ENCODE assay signal across 11 cellular contexts in the genomic region with DNA sequence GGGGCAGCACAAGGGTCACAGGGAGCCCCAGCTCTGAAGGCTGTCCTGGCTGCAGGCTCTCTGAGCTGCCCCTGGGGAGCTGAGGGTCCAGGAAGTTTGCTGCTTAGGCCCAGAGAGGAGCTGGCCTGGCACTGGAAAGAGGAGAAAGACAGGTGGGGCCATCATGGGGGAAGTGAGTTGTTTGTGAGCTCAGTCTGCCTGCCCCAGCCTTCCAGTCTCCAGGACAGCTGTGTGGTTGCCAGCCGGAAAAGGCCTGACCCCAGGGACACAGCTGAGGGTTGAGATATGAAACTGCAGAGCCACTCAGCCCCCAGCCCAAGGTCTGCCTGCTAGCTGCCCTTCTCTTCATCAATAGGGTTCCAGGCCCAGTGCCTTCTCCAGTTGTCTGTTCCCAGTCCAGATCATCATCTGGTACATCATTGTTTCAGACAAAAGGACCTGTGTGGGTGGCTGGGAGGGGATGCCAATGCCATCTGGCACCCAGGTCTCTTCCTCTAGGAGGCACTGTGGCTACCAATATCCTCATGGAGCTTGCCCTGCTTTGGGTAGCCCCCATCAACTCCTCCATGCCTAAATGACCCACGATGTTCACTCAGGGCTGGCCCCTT. TPM values are rescaled to one million over a fixed set of nuclear protein-coding genes. Genes with fewer than 3 reads are reported as not detected.
DNase-seq lines count a peak whose midpoint lies in the region; ATAC-seq and TF ChIP-seq lines count a peak whose summit lies in the region.
"Had no signal": no experiment of that assay in that cellular context is flagged by ENCODE, and none has a peak within 500 bp of the region (broad histone marks: within the 10 kb centered on the region; RNA-seq: fewer than 3 reads in every experiment).

No MANE protein-coding gene starts in this region.

- H3K4me1 ChIP-seq in OCI-LY7 (ENCODE audit: insufficient read depth, low read length, poor library complexity, severe bottlenecking) = peaks cover 30% of the 10 kb centered on the region

- no peaks in the 10 kb centered on the region for H4K20me1 ChIP-seq in OCI-LY7 (ENCODE audit: insufficient read depth, low read length)

- H2AFZ ChIP-seq in OCI-LY7 (ENCODE audit: low read length) = no peak overlapping the region
- H2AFZ ChIP-seq: PC-9 had no signal

- no peaks in the 10 kb centered on the region for H3K9me3 ChIP-seq in OCI-LY7 (ENCODE audit: low read length)

- no TSS peak for BruUV-seq in OCI-LY7 (replicated peaks; lab: Mats Ljungman, UMichigan)

- no peak for ATAC-seq in activated T-cell treated with anti-CD3 and anti-CD28 coated beads, Interleukin-2, amount 50 U/mL, for 4 hours
- no peak for ATAC-seq in HG03159 (IDR thresholded peaks at IDR 0.05; ENCODE audit: unreplicated experiment)
- no peak for ATAC-seq in GM21576 (IDR thresholded peaks at IDR 0.05; ENCODE audit: unreplicated experiment)

- CTCF ChIA-PET in OCI-LY7 (lab: Charles Lee; ENCODE audit: unreplicated experiment) = interaction anchor here (0.6 to 1.0 kb wide), 2 partner anchors 11 to 118 kb away, joined by 3 to 4 read pairs; a partner anchor contains a TSS

- H3K36me3 Mint-ChIP-seq in activated T-cell treated with anti-CD3 and anti-CD28 coated beads, Interleukin-2, amount 50 U/mL, for 24 hours (ENCODE audit: low read depth) = peaks cover 75% of the 10 kb centered on the region
- H3K36me3 Mint-ChIP-seq in activated T-cell treated with anti-CD3 and anti-CD28 coated beads, Interleukin-2, amount 50 U/mL, for 4 hours (ENCODE audit: insufficient read depth) = peaks cover 24% of the 10 kb centered on the region
- peaks cover 23% of the 10 kb centered on the region for H3K36me3 Mint-ChIP-seq in chondrocyte (ENCODE audit: low read depth)

- no peaks in the 10 kb centered on the region for H3K9me3 Mint-ChIP-seq in activated T-cell treated with anti-CD3 and anti-CD28 coated beads, Interleukin-2, amount 50 U/mL, for 24 hours
- H3K9me3 Mint-ChIP-seq in activated T-cell treated with anti-CD3 and anti-CD28 coated beads, Interleukin-2, amount 50 U/mL, for 4 hours = no peaks in the 10 kb centered on the region
- H3K9me3 Mint-ChIP-seq in chondrocyte (ENCODE audit: low read depth) = no peaks in the 10 kb centered on the region

- H3K4me1 Mint-ChIP-seq in activated T-cell treated with anti-CD3 and anti-CD28 coated beads, Interleukin-2, amount 50 U/mL, for 24 hours (ENCODE audit: low read depth) = peaks cover 33% of the 10 kb centered on the region
- peaks cover 31% of the 10 kb centered on the region for H3K4me1 Mint-ChIP-seq in activated T-cell treated with anti-CD3 and anti-CD28 coated beads, Interleukin-2, amount 50 U/mL, for 4 hours (ENCODE audit: low read depth)
- peaks cover 27% of the 10 kb centered on the region for H3K4me1 Mint-ChIP-seq in chondrocyte (ENCODE audit: low read depth)

- peak overlapping the region; percentile 88 for H3K27ac Mint-ChIP-seq in activated T-cell treated with anti-CD3 and anti-CD28 coated beads, Interleukin-2, amount 50 U/mL, for 24 hours
- H3K27ac Mint-ChIP-seq in chondrocyte (ENCODE audit: unreplicated experiment) = peak overlapping the region; percentile 68

- H3K27me3 Mint-ChIP-seq in activated T-cell treated with anti-CD3 and anti-CD28 coated beads, Interleukin-2, amount 50 U/mL, for 24 hours = no peaks in the 10 kb centered on the region
- H3K27me3 Mint-ChIP-seq in activated T-cell treated with anti-CD3 and anti-CD28 coated beads, Interleukin-2, amount 50 U/mL, for 4 hours (ENCODE audit: low read depth) = no peaks in the 10 kb centered on the region
- H3K27me3 Mint-ChIP-seq in chondrocyte (ENCODE audit: low read depth) = no peaks in the 10 kb centered on the region

- H3K36me3 ChIP-seq in OCI-LY7 (ENCODE audit: insufficient read depth, low read length) = peaks cover 69% of the 10 kb centered on the region

- peak overlapping the region; percentile 55 for H3K27ac ChIP-seq in OCI-LY7 (ENCODE audit: low read depth, low read length, poor library complexity, severe bottlenecking)
- H3K27ac ChIP-seq: PC-9 had no signal

- TF ChIP-seq CTCF in OCI-LY7 (conservative IDR thresholded peaks at IDR 0.05; ENCODE audit: low read length) (peak; percentile 57), chondrocyte (IDR thresholded peaks at IDR 0.05) (peak; percentile 46), retinal pigment epithelial cell (conservative IDR thresholded peaks at IDR 0.05; ENCODE audit: low read depth, low read length) (peak; percentile 25), GM20000 (IDR thresholded peaks at IDR 0.05; ENCODE audit: extremely low read depth, missing control alignments) (no peak)

- no peak overlapping the region for H3K4me3 Mint-ChIP-seq in activated T-cell treated with anti-CD3 and anti-CD28 coated beads, Interleukin-2, amount 50 U/mL, for 24 hours
- H3K4me3 Mint-ChIP-seq in activated T-cell treated with anti-CD3 and anti-CD28 coated beads, Interleukin-2, amount 50 U/mL, for 4 hours = no peak overlapping the region
- H3K4me3 Mint-ChIP-seq in chondrocyte (ENCODE audit: unreplicated experiment) = no peak overlapping the region

- H3K4me2 ChIP-seq in OCI-LY7 (ENCODE audit: low read length) = peak overlapping the region; percentile 60
- H3K4me2 ChIP-seq: PC-9 had no signal

- H3K4me3 ChIP-seq in OCI-LY7 (ENCODE audit: low read depth, low read length, poor library complexity, severe bottlenecking) (peak overlapping the region; percentile 4), retinal pigment epithelial cell (ENCODE audit: low read length) (no peak overlapping the region)
- H3K4me3 ChIP-seq: PC-9 had no signal

- no peaks in the 10 kb centered on the region for H3K9me2 ChIP-seq in OCI-LY7 (ENCODE audit: insufficient read depth, low read length)

- POLR2A ChIA-PET in OCI-LY7 (lab: Charles Lee) = interaction anchor here (0.7 to 1.7 kb wide), 4 partner anchors 11 to 26 kb away, joined by 3 to 4 read pairs (median 4); a partner anchor contains a TSS

- no peak for DNase-seq in activated T-cell treated with anti-CD3 and anti-CD28 coated beads, Interleukin-2, amount 50 U/mL, for 24 hours
- DNase-seq in activated T-cell treated with anti-CD3 and anti-CD28 coated beads, Interleukin-2, amount 50 U/mL, for 4 hours = no peak
- peak; percentile 56 for DNase-seq in OCI-LY7 (ENCODE audit: low spot score)
- DNase-seq in chondrocyte (ENCODE audit: low spot score) = peak; percentile 53
- no peak for DNase-seq in retinal pigment epithelial cell (ENCODE audit: low read depth)
- DNase-seq in GM20000 (ENCODE audit: low spot score) = no peak
- DNase-seq: central memory CD4-positive, alpha-beta T cell; NCI-H2029 treated with DMSO at 0.1 percent for 48 hours; PC-9 had no signal

- intact Hi-C loops in OCI-LY7 (cut with micrococcal nuclease; ENCODE audit: unreplicated experiment) = no loop called here

- peaks cover 24% of the 10 kb centered on the region for H3K79me2 ChIP-seq in OCI-LY7 (ENCODE audit: insufficient read depth, low read depth, low read length)

RNA-seq across cellular contexts. Expression of a gene that starts 4.2 kb away (rescaled TPM):
- total RNA-seq in activated T-cell treated with anti-CD3 and anti-CD28 coated beads, Interleukin-2, amount 50 U/mL, for 4 hours = 100 to 1,000 TPM; 203 to 220 (median 207) TPM
- total RNA-seq in OCI-LY7 (2014; rRNA removed; shearing (Covaris generic)) = 216 and 224 TPM in 2 replicates
- 145 and 169 TPM in 2 replicates for total RNA-seq in OCI-LY7 (2022)
- 77.2 to 79.0 TPM (median 78.6 TPM) in 3 replicates for total RNA-seq in chondrocyte

RNA-seq across cellular contexts. Expression of a gene that starts 11.4 kb away (rescaled TPM):
- total RNA-seq in activated T-cell treated with anti-CD3 and anti-CD28 coated beads, Interleukin-2, amount 50 U/mL, for 4 hours = 1 to 10 TPM; 8.2 to 9.2 (median 8.7) TPM
- 186 and 197 TPM in 2 replicates for total RNA-seq in OCI-LY7 (2014; rRNA removed; shearing (Covaris generic))
- total RNA-seq in OCI-LY7 (2022) = 260 and 268 TPM in 2 replicates
- 4.7 to 7.7 TPM (median 7.5 TPM) in 3 replicates for total RNA-seq in chondrocyte

RNA-seq across cellular contexts. Expression of a gene that starts 23.6 kb away (rescaled TPM):
- 10 to 100 TPM; 18.0 to 22.1 (median 19.0) TPM for total RNA-seq in activated T-cell treated with anti-CD3 and anti-CD28 coated beads, Interleukin-2, amount 50 U/mL, for 4 hours
- total RNA-seq in OCI-LY7 (2014; rRNA removed; shearing (Covaris generic)) = 38.8 and 41.4 TPM in 2 replicates
- total RNA-seq in OCI-LY7 (2022) (58.0 and 78.9 TPM in 2 replicates), chondrocyte (563 to 633 TPM (median 613 TPM) in 3 replicates)

RNA-seq across cellular contexts. Expression of a gene that starts 33.4 kb away (rescaled TPM):
- 10 to 100 TPM; 54.7 to 63.7 (median 62.1) TPM for total RNA-seq in activated T-cell treated with anti-CD3 and anti-CD28 coated beads, Interleukin-2, amount 50 U/mL, for 4 hours
- total RNA-seq in OCI-LY7 (2014; rRNA removed; shearing (Covaris generic)) = 63.2 and 92.8 TPM in 2 replicates
- 104 and 113 TPM in 2 replicates for total RNA-seq in OCI-LY7 (2022)
- total RNA-seq in chondrocyte = 75.2 to 85.9 TPM (median 79.1 TPM) in 3 replicates

RNA-seq across cellular contexts. Expression of a gene that starts 47.6 kb away (rescaled TPM):
- total RNA-seq in activated T-cell treated with anti-CD3 and anti-CD28 coated beads, Interleukin-2, amount 50 U/mL, for 4 hours = 10 to 100 TPM; 16.6 to 48.5 (median 21.6) TPM
- 11.7 and 17.4 TPM in 2 replicates for total RNA-seq in OCI-LY7 (2014; rRNA removed; shearing (Covaris generic))
- 21.3 and 22.0 TPM in 2 replicates for total RNA-seq in OCI-LY7 (2022)
- 207 to 277 TPM (median 274 TPM) in 3 replicates for total RNA-seq in chondrocyte

Comparison
In these comparisons a context has a peak if more than half of its experiments do, and no peak if none do; other contexts are left out.
1. DNase-seq: peak in OCI-LY7 (single experiment) and chondrocyte (single experiment); none in activated T-cell treated with anti-CD3 and anti-CD28 coated beads, Interleukin-2, amount 50 U/mL, for 24 hours (single experiment), activated T-cell treated with anti-CD3 and anti-CD28 coated beads, Interleukin-2, amount 50 U/mL, for 4 hours (single experiment), retinal pigment epithelial cell (single experiment) and GM20000 (single experiment).
2. RNA of a gene that starts 11.4 kb away (total RNA-seq): 186 to 268 TPM in OCI-LY7; 8.2 to 9.2 TPM in activated T-cell treated with anti-CD3 and anti-CD28 coated beads, Interleukin-2, amount 50 U/mL, for 4 hours and 4.7 to 7.7 TPM in chondrocyte; every median in the first group is over 10 times any median in the second.